ENCODE assay signal across 1 cellular context in genomic region chr16:84759906-84760305, GRCh38.
TF ChIP-seq lines count a peak whose summit lies in the region.

No MANE protein-coding gene starts in this region.

TF ChIP-seq in IMR-90, 13 proteins besides CTCF, POLR2A, EP300 and RAD21 (continued from another document):
- TF ChIP-seq USF2 (IDR thresholded peaks at IDR 0.05; ENCODE audit: low read depth, low read length) (no peak), RCOR1 (IDR thresholded peaks at IDR 0.05; ENCODE audit: insufficient replicate concordance, low read length) (no peak), CHD1 (IDR thresholded peaks at IDR 0.05; ENCODE audit: low read depth, low read length) (no peak), SMC3 (IDR thresholded peaks at IDR 0.05; ENCODE audit: low read depth, low read length) (no peak)
